ENCODE assay signal across 16 cellular contexts in the genomic region with DNA sequence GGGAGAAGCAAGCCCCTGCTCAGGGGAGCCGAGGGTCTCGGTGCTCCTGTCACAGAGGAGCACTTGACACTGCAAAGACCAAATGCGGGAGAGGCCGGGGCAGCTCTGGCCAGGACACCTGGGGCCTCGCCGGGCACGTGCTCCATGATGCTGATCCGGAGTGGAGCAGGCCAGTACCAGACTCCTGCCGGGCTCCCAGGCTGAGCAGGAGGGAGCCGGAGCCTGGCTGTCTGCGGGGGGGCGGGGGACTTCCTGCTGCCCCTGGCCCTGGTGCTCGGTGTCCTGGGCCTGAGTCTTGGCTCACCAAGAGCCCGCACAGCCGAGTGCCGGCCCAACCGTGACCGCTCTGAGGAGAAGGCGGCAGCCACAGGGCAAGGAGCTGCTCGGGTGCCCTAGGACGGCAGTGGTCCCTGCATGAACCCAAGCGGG. TPM values are rescaled to one million over a fixed set of nuclear protein-coding genes. Genes with fewer than 3 reads are reported as not detected.
DNase-seq lines count a peak whose midpoint lies in the region; ATAC-seq and TF ChIP-seq lines count a peak whose summit lies in the region.
"Had no signal": no experiment of that assay in that cellular context is flagged by ENCODE, and none has a peak within 500 bp of the region (broad histone marks: within the 10 kb centered on the region; RNA-seq: fewer than 3 reads in every experiment).

No MANE protein-coding gene starts in this region.

- H3K36me3 Mint-ChIP-seq in nephron progenitor cell (ENCODE audit: low read depth), result no peaks in the 10 kb centered on the region
- H3K36me3 Mint-ChIP-seq: CD4-positive, alpha-beta memory T cell had no signal

- TF ChIP-seq CTCF in right atrium auricular region (IDR thresholded peaks at IDR 0.05) (no peak), RWPE2 (IDR thresholded peaks at IDR 0.05; ENCODE audit: poor library complexity, severe bottlenecking) (no peak), nephron progenitor cell (IDR thresholded peaks at IDR 0.05) (no peak)

- ATAC-seq in right cardiac atrium, result no peak
- ATAC-seq in RWPE2 (ENCODE audit: low read depth), result no peak
- ATAC-seq in GM21576 (IDR thresholded peaks at IDR 0.05; ENCODE audit: unreplicated experiment), result no peak
- no peak for ATAC-seq in GM18861 (IDR thresholded peaks at IDR 0.05; ENCODE audit: unreplicated experiment)

- peaks cover 59% of the 10 kb centered on the region for H3K4me1 Mint-ChIP-seq in nephron progenitor cell

- intact Hi-C loops in right cardiac atrium (cut with DNase I), result loop anchor here in 1 of 4 donors (5.0 kb wide), 1 partner anchor 90 kb away; no protein-coding TSS in a partner anchor

- H3K27ac ChIP-seq in right cardiac atrium (ENCODE audit: low read length), result no peak overlapping the region
- no peak overlapping the region for H3K27ac ChIP-seq in right atrium auricular region
- no peak overlapping the region for H3K27ac ChIP-seq in RWPE2 (ENCODE audit: poor library complexity, severe bottlenecking)
- H3K27ac ChIP-seq: C4-2B, GM23248 had no signal

- peaks cover 18% of the 10 kb centered on the region for H3K27me3 Mint-ChIP-seq in nephron progenitor cell (ENCODE audit: low read depth, poor library complexity)

- WGBS in right cardiac atrium, result 69% methylated on average over 22 of the region's 22 CpGs

- no peak overlapping the region for H3K27ac Mint-ChIP-seq in nephron progenitor cell
- H3K27ac Mint-ChIP-seq: CD4-positive, alpha-beta memory T cell; H9 had no signal

- no peaks in the 10 kb centered on the region for H3K4me1 ChIP-seq in right cardiac atrium (ENCODE audit: control insufficient read depth, insufficient read depth, low read length)
- peaks cover 0 to 16% of the 10 kb centered on the region in 2 donors for H3K4me1 ChIP-seq in right atrium auricular region
- peaks cover 13% of the 10 kb centered on the region for H3K4me1 ChIP-seq in RWPE2 (ENCODE audit: insufficient read depth, poor library complexity, severe bottlenecking)

- no peak overlapping the region for H3K4me3 Mint-ChIP-seq in nephron progenitor cell
- H3K4me3 Mint-ChIP-seq: CD4-positive, alpha-beta memory T cell; H9 had no signal

- DNase-seq in right cardiac atrium, result peak in 2 of 3 donors; percentile 21 to 30
- no peak for DNase-seq in right atrium auricular region (ENCODE audit: low spot score)
- DNase-seq in RWPE2 (ENCODE audit: low spot score), result peak; percentile 61
- DNase-seq in nephron progenitor cell, result peak; percentile 28
- no peak for DNase-seq in kidney tubule cell (ENCODE audit: low spot score)
- DNase-seq: 8988T; CD4-positive, alpha-beta memory T cell; GM23248; H9; IMR-90; KBM-7 had no signal

- H3K4me3 ChIP-seq in right cardiac atrium (ENCODE audit: low read length), result no peak overlapping the region
- H3K4me3 ChIP-seq in right atrium auricular region, result no peak overlapping the region
- no peak overlapping the region for H3K4me3 ChIP-seq in RWPE2 (ENCODE audit: severe bottlenecking)
- H3K4me3 ChIP-seq: GM23248 had no signal

- peaks cover 5% of the 10 kb centered on the region for H3K9me3 Mint-ChIP-seq in nephron progenitor cell

- no peaks in the 10 kb centered on the region for H3K36me3 ChIP-seq in right atrium auricular region
- no peaks in the 10 kb centered on the region for H3K36me3 ChIP-seq in RWPE2 (ENCODE audit: low read depth)

- no peaks in the 10 kb centered on the region for H3K9me3 ChIP-seq in right cardiac atrium (ENCODE audit: control insufficient read depth, low read length)
- H3K9me3 ChIP-seq in right atrium auricular region, result no peaks in the 10 kb centered on the region
- H3K9me3 ChIP-seq in RWPE2 (ENCODE audit: severe bottlenecking), result no peaks in the 10 kb centered on the region

- H3K27me3 ChIP-seq in right cardiac atrium (ENCODE audit: control insufficient read depth, insufficient read depth) (no peaks in the 10 kb centered on the region), right atrium auricular region (no peaks in the 10 kb centered on the region), RWPE2 (ENCODE audit: insufficient read depth, poor library complexity, severe bottlenecking) (no peaks in the 10 kb centered on the region)

RNA-seq across cellular contexts. Expression of a gene that starts 38.5 kb away (rescaled TPM):
- under 1 TPM; 0.34 to 0.89 (median 0.59) TPM for total RNA-seq in right cardiac atrium
- 1.9 TPM for polyA plus RNA-seq in right cardiac atrium
- total RNA-seq in right atrium auricular region, result 1 to 10 TPM in 1 of 2 donors, under 1 TPM in 1; 0.51 to 1.8 TPM
- total RNA-seq: GM23248 had no signal
- polyA plus RNA-seq: CD4-positive, alpha-beta memory T cell had no signal

RNA-seq across cellular contexts. Expression of a gene that starts 42.5 kb away (rescaled TPM):
- total RNA-seq in right cardiac atrium (under 1 TPM in 2 of 4 donors, not detected in 2; 0.24 to 0.36 TPM), right atrium auricular region (not detected)
- polyA plus RNA-seq in right cardiac atrium, result 0.18 TPM
- total RNA-seq: G401, HT-29, IMR-90 had no signal
- polyA plus RNA-seq: CD4-positive, alpha-beta memory T cell; GM23248 had no signal

RNA-seq across cellular contexts. Expression of a gene that starts 46.0 kb away (rescaled TPM):
- not detected for total RNA-seq in right cardiac atrium
- 0.11 TPM for polyA plus RNA-seq in right cardiac atrium
- not detected for total RNA-seq in right atrium auricular region
- total RNA-seq: CD4-positive, alpha-beta memory T cell; G401; GM23248; HT-29; IMR-90 had no signal
- polyA plus RNA-seq: CD4-positive, alpha-beta memory T cell; GM23248; IMR-90 had no signal

Comparison
In these comparisons a context has a peak if more than half of its experiments do, and no peak if none do; other contexts are left out.
1. DNase-seq: peak in right cardiac atrium (2 of 3), RWPE2 (single experiment) and nephron progenitor cell (single experiment); none in right atrium auricular region (single experiment) and kidney tubule cell (single experiment).